Comparison of ENCODE assay signal across 1 cellular context in the genomic region with DNA sequence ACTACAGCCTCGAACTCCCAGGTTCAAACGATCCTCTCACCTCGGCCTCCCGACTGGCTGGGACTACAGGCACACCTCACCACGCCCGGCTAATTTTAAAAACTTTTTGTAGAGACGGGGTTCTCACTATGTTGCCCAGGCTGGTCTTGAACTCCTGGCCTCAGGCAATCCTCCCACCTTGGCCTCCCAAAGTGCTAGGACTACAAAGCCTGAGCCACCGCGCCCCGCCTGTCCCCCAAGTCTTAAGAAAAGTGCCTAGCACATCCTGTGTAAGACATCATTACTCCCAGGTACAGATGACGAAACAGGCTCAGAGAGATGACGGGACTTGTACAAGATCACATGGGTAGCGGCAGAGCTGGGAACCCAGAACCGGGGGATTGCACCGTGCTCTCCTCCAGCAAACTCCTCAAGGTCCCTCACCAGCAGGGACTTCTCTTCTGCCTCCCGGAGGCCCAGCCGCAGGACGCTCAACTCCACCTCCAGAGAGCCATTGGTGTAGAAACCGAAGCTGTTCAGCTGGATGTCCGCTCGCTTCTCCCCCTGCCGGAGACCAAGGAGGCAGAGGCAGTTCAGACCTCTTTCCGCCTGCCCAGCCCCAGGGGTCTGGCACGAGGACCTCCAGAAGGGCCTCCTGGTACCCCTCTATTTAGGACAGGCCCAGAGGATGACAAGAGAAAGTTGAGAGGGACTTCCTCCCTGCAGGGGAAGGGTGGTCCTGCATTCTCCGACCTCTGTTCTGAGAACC.
TF ChIP-seq lines count a peak whose summit lies in the region.

No MANE protein-coding gene starts in this region.

TF ChIP-seq in K562, 482 proteins besides CTCF, POLR2A, EP300 and RAD21 (continued from another document and continues in another):
- TF ChIP-seq GABPB2 (CRISPR knock-in tag; conservative IDR thresholded peaks at IDR 0.05) (no peak), TBP (optimal IDR thresholded peaks at IDR 0.05; ENCODE audit: low read depth, low read length) (peak; percentile 41), CTBP1 (IDR thresholded peaks at IDR 0.05; ENCODE audit: borderline replicate concordance) (peak; percentile 86), ASH1L (IDR thresholded peaks at IDR 0.05; ENCODE audit: borderline replicate concordance, low read depth, partially characterized antibody) (no peak), ZBTB7A (IDR thresholded peaks at IDR 0.05; ENCODE audit: borderline replicate concordance, control insufficient read depth, low read depth, low read length) (peak; percentile 72), SMARCA4 (IDR thresholded peaks at IDR 0.05) (no peak), SMC3 (conservative IDR thresholded peaks at IDR 0.05; ENCODE audit: insufficient read depth, low read depth, low read length) (0 out of 2 replicates have a peak, but pooled peaks have one; percentile 38), BDP1 (IDR thresholded peaks at IDR 0.05; ENCODE audit: insufficient read depth, insufficient read length) (no peak), GABPA (tag; conservative IDR thresholded peaks at IDR 0.05; ENCODE audit: low read depth) (no peak), ZSCAN32 (CRISPR knock-in tag; IDR thresholded peaks at IDR 0.05) (no peak), CCAR2 (IDR thresholded peaks at IDR 0.05; ENCODE audit: low read depth, low read length) (no peak), CSDE1 (IDR thresholded peaks at IDR 0.05) (no peak), LEF1 (IDR thresholded peaks at IDR 0.05) (0 out of 2 replicates have a peak, but pooled peaks have one; percentile 21), CEBPB (tag; IDR thresholded peaks at IDR 0.05) (peak; percentile 81), NCOA6 (IDR thresholded peaks at IDR 0.05) (no peak), ZNF668 (CRISPR knock-in tag; IDR thresholded peaks at IDR 0.05) (no peak)
- TF ChIP-seq, protein P1, sequence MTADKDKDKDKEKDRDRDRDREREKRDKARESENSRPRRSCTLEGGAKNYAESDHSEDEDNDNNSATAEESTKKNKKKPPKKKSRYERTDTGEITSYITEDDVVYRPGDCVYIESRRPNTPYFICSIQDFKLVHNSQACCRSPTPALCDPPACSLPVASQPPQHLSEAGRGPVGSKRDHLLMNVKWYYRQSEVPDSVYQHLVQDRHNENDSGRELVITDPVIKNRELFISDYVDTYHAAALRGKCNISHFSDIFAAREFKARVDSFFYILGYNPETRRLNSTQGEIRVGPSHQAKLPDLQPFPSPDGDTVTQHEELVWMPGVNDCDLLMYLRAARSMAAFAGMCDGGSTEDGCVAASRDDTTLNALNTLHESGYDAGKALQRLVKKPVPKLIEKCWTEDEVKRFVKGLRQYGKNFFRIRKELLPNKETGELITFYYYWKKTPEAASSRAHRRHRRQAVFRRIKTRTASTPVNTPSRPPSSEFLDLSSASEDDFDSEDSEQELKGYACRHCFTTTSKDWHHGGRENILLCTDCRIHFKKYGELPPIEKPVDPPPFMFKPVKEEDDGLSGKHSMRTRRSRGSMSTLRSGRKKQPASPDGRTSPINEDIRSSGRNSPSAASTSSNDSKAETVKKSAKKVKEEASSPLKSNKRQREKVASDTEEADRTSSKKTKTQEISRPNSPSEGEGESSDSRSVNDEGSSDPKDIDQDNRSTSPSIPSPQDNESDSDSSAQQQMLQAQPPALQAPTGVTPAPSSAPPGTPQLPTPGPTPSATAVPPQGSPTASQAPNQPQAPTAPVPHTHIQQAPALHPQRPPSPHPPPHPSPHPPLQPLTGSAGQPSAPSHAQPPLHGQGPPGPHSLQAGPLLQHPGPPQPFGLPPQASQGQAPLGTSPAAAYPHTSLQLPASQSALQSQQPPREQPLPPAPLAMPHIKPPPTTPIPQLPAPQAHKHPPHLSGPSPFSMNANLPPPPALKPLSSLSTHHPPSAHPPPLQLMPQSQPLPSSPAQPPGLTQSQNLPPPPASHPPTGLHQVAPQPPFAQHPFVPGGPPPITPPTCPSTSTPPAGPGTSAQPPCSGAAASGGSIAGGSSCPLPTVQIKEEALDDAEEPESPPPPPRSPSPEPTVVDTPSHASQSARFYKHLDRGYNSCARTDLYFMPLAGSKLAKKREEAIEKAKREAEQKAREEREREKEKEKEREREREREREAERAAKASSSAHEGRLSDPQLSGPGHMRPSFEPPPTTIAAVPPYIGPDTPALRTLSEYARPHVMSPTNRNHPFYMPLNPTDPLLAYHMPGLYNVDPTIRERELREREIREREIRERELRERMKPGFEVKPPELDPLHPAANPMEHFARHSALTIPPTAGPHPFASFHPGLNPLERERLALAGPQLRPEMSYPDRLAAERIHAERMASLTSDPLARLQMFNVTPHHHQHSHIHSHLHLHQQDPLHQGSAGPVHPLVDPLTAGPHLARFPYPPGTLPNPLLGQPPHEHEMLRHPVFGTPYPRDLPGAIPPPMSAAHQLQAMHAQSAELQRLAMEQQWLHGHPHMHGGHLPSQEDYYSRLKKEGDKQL (CRISPR knock-in tag; IDR thresholded peaks at IDR 0.05; ENCODE audit: borderline replicate concordance) = no peak
- TF ChIP-seq, protein P2, sequence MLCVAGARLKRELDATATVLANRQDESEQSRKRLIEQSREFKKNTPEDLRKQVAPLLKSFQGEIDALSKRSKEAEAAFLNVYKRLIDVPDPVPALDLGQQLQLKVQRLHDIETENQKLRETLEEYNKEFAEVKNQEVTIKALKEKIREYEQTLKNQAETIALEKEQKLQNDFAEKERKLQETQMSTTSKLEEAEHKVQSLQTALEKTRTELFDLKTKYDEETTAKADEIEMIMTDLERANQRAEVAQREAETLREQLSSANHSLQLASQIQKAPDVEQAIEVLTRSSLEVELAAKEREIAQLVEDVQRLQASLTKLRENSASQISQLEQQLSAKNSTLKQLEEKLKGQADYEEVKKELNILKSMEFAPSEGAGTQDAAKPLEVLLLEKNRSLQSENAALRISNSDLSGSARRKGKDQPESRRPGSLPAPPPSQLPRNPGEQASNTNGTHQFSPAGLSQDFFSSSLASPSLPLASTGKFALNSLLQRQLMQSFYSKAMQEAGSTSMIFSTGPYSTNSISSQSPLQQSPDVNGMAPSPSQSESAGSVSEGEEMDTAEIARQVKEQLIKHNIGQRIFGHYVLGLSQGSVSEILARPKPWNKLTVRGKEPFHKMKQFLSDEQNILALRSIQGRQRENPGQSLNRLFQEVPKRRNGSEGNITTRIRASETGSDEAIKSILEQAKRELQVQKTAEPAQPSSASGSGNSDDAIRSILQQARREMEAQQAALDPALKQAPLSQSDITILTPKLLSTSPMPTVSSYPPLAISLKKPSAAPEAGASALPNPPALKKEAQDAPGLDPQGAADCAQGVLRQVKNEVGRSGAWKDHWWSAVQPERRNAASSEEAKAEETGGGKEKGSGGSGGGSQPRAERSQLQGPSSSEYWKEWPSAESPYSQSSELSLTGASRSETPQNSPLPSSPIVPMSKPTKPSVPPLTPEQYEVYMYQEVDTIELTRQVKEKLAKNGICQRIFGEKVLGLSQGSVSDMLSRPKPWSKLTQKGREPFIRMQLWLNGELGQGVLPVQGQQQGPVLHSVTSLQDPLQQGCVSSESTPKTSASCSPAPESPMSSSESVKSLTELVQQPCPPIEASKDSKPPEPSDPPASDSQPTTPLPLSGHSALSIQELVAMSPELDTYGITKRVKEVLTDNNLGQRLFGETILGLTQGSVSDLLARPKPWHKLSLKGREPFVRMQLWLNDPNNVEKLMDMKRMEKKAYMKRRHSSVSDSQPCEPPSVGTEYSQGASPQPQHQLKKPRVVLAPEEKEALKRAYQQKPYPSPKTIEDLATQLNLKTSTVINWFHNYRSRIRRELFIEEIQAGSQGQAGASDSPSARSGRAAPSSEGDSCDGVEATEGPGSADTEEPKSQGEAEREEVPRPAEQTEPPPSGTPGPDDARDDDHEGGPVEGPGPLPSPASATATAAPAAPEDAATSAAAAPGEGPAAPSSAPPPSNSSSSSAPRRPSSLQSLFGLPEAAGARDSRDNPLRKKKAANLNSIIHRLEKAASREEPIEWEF (CRISPR knock-in tag; IDR thresholded peaks at IDR 0.05) = no peak
- TF ChIP-seq, protein P3, sequence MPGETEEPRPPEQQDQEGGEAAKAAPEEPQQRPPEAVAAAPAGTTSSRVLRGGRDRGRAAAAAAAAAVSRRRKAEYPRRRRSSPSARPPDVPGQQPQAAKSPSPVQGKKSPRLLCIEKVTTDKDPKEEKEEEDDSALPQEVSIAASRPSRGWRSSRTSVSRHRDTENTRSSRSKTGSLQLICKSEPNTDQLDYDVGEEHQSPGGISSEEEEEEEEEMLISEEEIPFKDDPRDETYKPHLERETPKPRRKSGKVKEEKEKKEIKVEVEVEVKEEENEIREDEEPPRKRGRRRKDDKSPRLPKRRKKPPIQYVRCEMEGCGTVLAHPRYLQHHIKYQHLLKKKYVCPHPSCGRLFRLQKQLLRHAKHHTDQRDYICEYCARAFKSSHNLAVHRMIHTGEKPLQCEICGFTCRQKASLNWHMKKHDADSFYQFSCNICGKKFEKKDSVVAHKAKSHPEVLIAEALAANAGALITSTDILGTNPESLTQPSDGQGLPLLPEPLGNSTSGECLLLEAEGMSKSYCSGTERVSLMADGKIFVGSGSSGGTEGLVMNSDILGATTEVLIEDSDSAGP (CRISPR knock-in tag; IDR thresholded peaks at IDR 0.05) = no peak
- TF ChIP-seq, protein P4, sequence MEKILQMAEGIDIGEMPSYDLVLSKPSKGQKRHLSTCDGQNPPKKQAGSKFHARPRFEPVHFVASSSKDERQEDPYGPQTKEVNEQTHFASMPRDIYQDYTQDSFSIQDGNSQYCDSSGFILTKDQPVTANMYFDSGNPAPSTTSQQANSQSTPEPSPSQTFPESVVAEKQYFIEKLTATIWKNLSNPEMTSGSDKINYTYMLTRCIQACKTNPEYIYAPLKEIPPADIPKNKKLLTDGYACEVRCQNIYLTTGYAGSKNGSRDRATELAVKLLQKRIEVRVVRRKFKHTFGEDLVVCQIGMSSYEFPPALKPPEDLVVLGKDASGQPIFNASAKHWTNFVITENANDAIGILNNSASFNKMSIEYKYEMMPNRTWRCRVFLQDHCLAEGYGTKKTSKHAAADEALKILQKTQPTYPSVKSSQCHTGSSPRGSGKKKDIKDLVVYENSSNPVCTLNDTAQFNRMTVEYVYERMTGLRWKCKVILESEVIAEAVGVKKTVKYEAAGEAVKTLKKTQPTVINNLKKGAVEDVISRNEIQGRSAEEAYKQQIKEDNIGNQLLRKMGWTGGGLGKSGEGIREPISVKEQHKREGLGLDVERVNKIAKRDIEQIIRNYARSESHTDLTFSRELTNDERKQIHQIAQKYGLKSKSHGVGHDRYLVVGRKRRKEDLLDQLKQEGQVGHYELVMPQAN (IDR thresholded peaks at IDR 0.05; ENCODE audit: borderline replicate concordance) = peak; percentile 68; the same call in 1 of the 2 replicates
- TF ChIP-seq, protein P5, sequence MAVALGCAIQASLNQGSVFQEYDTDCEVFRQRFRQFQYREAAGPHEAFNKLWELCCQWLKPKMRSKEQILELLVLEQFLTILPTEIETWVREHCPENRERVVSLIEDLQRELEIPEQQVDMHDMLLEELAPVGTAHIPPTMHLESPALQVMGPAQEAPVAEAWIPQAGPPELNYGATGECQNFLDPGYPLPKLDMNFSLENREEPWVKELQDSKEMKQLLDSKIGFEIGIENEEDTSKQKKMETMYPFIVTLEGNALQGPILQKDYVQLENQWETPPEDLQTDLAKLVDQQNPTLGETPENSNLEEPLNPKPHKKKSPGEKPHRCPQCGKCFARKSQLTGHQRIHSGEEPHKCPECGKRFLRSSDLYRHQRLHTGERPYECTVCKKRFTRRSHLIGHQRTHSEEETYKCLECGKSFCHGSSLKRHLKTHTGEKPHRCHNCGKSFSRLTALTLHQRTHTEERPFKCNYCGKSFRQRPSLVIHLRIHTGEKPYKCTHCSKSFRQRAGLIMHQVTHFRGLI (CRISPR knock-in tag; IDR thresholded peaks at IDR 0.05) = no peak
- TF ChIP-seq, protein P6, sequence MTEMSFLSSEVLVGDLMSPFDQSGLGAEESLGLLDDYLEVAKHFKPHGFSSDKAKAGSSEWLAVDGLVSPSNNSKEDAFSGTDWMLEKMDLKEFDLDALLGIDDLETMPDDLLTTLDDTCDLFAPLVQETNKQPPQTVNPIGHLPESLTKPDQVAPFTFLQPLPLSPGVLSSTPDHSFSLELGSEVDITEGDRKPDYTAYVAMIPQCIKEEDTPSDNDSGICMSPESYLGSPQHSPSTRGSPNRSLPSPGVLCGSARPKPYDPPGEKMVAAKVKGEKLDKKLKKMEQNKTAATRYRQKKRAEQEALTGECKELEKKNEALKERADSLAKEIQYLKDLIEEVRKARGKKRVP (CRISPR knock-in tag; IDR thresholded peaks at IDR 0.05) = no peak
- TF ChIP-seq, protein P7, sequence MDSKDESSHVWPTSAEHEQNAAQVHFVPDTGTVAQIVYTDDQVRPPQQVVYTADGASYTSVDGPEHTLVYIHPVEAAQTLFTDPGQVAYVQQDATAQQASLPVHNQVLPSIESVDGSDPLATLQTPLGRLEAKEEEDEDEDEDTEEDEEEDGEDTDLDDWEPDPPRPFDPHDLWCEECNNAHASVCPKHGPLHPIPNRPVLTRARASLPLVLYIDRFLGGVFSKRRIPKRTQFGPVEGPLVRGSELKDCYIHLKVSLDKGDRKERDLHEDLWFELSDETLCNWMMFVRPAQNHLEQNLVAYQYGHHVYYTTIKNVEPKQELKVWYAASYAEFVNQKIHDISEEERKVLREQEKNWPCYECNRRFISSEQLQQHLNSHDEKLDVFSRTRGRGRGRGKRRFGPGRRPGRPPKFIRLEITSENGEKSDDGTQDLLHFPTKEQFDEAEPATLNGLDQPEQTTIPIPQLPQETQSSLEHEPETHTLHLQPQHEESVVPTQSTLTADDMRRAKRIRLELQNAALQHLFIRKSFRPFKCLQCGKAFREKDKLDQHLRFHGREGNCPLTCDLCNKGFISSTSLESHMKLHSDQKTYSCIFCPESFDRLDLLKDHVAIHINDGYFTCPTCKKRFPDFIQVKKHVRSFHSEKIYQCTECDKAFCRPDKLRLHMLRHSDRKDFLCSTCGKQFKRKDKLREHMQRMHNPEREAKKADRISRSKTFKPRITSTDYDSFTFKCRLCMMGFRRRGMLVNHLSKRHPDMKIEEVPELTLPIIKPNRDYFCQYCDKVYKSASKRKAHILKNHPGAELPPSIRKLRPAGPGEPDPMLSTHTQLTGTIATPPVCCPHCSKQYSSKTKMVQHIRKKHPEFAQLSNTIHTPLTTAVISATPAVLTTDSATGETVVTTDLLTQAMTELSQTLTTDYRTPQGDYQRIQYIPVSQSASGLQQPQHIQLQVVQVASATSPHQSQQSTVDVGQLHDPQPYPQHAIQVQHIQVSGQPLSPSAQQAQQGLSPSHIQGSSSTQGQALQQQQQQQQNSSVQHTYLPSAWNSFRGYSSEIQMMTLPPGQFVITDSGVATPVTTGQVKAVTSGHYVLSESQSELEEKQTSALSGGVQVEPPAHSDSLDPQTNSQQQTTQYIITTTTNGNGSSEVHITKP (IDR thresholded peaks at IDR 0.05; ENCODE audit: partially characterized antibody) = peak; percentile 85
